ENCODE assay signal across 8 cellular contexts in genomic region chr18:67104700-67105284, GRCh38.
A peak's percentile ranks its signal among the peaks of the same experiment; 100 is the strongest.
DNase-seq lines count a peak whose midpoint lies in the region; ATAC-seq and TF ChIP-seq lines count a peak whose summit lies in the region.

No MANE protein-coding gene starts in this region.

- H3K4me1 ChIP-seq in gastrocnemius medialis = no peaks in the 10 kb centered on the region

- no peaks in the 10 kb centered on the region for H3K9me3 ChIP-seq in gastrocnemius medialis

- no peak for TF ChIP-seq POLR2A in gastrocnemius medialis (IDR thresholded peaks at IDR 0.05)

- H3K4me3 ChIP-seq in gastrocnemius medialis = no peak overlapping the region

- H3K36me3 ChIP-seq in gastrocnemius medialis = no peaks in the 10 kb centered on the region

- ATAC-seq in GM21528 (IDR thresholded peaks at IDR 0.05; ENCODE audit: low FRiP score, unreplicated experiment) = peak; percentile 84
- ATAC-seq in left ventricle myocardium superior = peak; percentile 56
- peak in 1 of 2 donors; percentile 73 for ATAC-seq in gastrocnemius medialis
- no peak for ATAC-seq in activated CD4-positive, CD25-positive, alpha-beta regulatory T cell treated with anti-CD3 and anti-CD28 coated beads, Interleukin-2, amount 50 U/mL, for 24 hours

- TF ChIP-seq CTCF in gastrocnemius medialis (IDR thresholded peaks at IDR 0.05 in 4 of 5, conservative IDR thresholded peaks at IDR 0.05 in 1 of 5) = peak in 2 of 5 experiments; percentile 35 to 43

- H3K27ac ChIP-seq in gastrocnemius medialis = no peak overlapping the region

- DNase-seq in GDM1 (lab: John Stamatoyannopoulos, UW) (peak; percentile 32), HS-5 (ENCODE audit: low read depth) (peak; percentile 32), NOMO-1 treated with dmso at 0.1 percent for 144 hours (lab: John Stamatoyannopoulos, UW; ENCODE audit: unreplicated experiment) (peak; percentile 2), left ventricle myocardium superior (peak; percentile 40), gastrocnemius medialis (peak; percentile 6 to 25)
- DNase-seq in activated naive CD4-positive, alpha-beta T cell treated with anti-CD3 and anti-CD28 coated beads, Interleukin-2, amount 50 U/mL, for 16 hours = peak; percentile 17

- H3K27me3 ChIP-seq in gastrocnemius medialis = no peaks in the 10 kb centered on the region

- intact Hi-C loops in left ventricle myocardium superior (cut with micrococcal nuclease) = no loop called here
- intact Hi-C loops in gastrocnemius medialis (cut with DNase I; ENCODE audit: low total_unique reads) = loop anchor here (1.0 kb wide), 1 partner anchor 96 kb away; no protein-coding TSS in a partner anchor

- in situ Hi-C loops in gastrocnemius medialis (cut with MboI; ENCODE audit: low sequenced_read_pairs in 4 of 4) = loop anchor here in 1 of 4 donors (10.0 kb wide), 1 partner anchor 90 kb away; no protein-coding TSS in a partner anchor

Comparison
In these comparisons a context has a peak if more than half of its experiments do, and no peak if none do; other contexts are left out.
1. ATAC-seq: peak in GM21528 (single experiment) and left ventricle myocardium superior (single experiment); none in activated CD4-positive, CD25-positive, alpha-beta regulatory T cell treated with anti-CD3 and anti-CD28 coated beads, Interleukin-2, amount 50 U/mL, for 24 hours (0 of 2).
2. Peak in every context shown above with its lines, with median percentiles within 50 percentile points of each other: DNase-seq.